8 cellular contexts compared by ENCODE assay signal in the genomic region with DNA sequence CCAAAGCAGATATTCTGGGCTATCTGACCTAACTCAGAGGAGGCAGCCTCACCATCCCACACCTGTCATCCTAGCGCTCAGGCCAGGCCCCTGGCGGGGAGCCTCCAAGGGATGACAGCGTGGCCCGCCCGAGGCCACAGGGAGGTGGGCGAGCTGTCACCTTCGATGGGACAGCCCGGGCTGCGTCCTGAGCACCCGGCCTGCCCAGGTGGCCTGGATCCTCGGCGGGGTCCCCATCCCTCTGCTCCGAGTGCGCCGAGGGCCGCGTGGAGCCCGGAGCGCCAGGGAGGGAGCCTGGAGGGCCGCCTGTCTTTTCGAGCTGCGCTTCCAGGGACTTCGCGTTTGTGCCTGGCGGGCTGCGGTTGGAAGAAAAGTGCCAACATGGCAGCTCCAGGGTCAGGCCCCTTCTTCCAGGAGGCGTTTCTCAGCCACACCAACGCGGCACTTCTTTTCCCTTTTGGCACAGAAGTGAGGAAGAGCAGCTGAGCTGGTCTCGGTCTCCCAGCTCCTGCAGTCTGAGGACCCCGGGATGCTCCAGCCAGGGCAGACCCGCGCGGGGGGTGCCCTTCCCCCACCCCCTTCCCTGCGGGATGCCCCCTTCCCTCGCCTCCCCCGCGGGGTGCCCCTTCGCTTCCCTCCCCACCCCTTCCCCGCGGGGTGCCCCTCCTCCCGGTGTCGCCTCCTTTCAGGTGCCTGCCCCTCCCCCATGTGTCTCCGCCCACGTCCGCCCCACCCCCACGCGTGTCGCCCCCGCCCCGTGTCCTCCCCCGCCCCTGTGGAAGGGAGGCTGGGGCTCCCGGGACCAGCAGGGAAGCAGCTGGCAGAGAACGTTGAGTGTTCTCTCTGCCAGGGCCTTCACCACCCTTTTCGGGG. TPM values are rescaled to one million over a fixed set of nuclear protein-coding genes. Genes with fewer than 3 reads are reported as not detected.
A peak's percentile ranks its signal among the peaks of the same experiment; 100 is the strongest.
DNase-seq lines count a peak whose midpoint lies in the region; ATAC-seq and TF ChIP-seq lines count a peak whose summit lies in the region.

No MANE protein-coding gene starts in this region.

- TF ChIP-seq POLR2A in esophagus muscularis mucosa (IDR thresholded peaks at IDR 0.05; ENCODE audit: low read depth): no peak

- intact Hi-C loops in esophagus muscularis mucosa (cut with DNase I): loop anchor here (5.0 kb wide), 1 partner anchor 44 kb away; the partner anchor contains the start of gene GJA3

- H3K36me3 Mint-ChIP-seq in naive thymus-derived CD8-positive, alpha-beta T cell: no peaks in the 10 kb centered on the region

- TF ChIP-seq CTCF in esophagus muscularis mucosa (IDR thresholded peaks at IDR 0.05): no peak

- H3K4me1 ChIP-seq in HUES48 (ENCODE audit: control insufficient read depth, insufficient read depth, low read length) (peaks cover 22% of the 10 kb centered on the region; the same call in 1 of the 2 replicates), esophagus muscularis mucosa (peaks cover 11 to 23% (median 17%) of the 10 kb centered on the region in 4 donors)

- H3K36me3 ChIP-seq in HUES48 (ENCODE audit: control insufficient read depth, insufficient read depth, low read length) (no peaks in the 10 kb centered on the region), esophagus muscularis mucosa (no peaks in the 10 kb centered on the region)

- H3K27me3 ChIP-seq in HUES48 (ENCODE audit: control insufficient read depth, insufficient read depth, low read length): no peaks in the 10 kb centered on the region; the same call in 1 of the 2 replicates
- H3K27me3 ChIP-seq in esophagus muscularis mucosa: no peaks in the 10 kb centered on the region

- no peak for TF ChIP-seq EP300 in esophagus muscularis mucosa (IDR thresholded peaks at IDR 0.05)

- peaks cover 0 to 4% (median 0%) of the 10 kb centered on the region in 5 donors for H3K27me3 Mint-ChIP-seq in naive thymus-derived CD8-positive, alpha-beta T cell

- H3K4me3 ChIP-seq in HUES48 (ENCODE audit: low read depth, low read length): peak overlapping the region; percentile 72
- H3K4me3 ChIP-seq in esophagus muscularis mucosa: peak overlapping the region; percentile 77 to 82 (median 79)

- POLR2A ChIA-PET in naive thymus-derived CD8-positive, alpha-beta T cell (lab: Charles Lee): interaction anchor here (0.6 to 3.4 kb wide), 7 partner anchors 9 to 357 kb away, joined by 3 to 30 read pairs (median 3); partner anchors contain the start of gene GJA3

- H3K27ac ChIP-seq in HUES48 (ENCODE audit: low read depth, low read length) (no peak overlapping the region), esophagus muscularis mucosa (replicated peaks in 1 of 4) (peak overlapping the region; percentile 91 to 95 (median 92))

- peaks cover 14 to 28% (median 16%) of the 10 kb centered on the region in 4 donors for H3K4me1 Mint-ChIP-seq in naive thymus-derived CD8-positive, alpha-beta T cell

- H3K9me3 Mint-ChIP-seq in naive thymus-derived CD8-positive, alpha-beta T cell: no peaks in the 10 kb centered on the region

- peak overlapping the region; percentile 67 to 97 (median 89) for H3K27ac Mint-ChIP-seq in naive thymus-derived CD8-positive, alpha-beta T cell

- H3K9me3 ChIP-seq in HUES48 (ENCODE audit: control insufficient read depth, insufficient read depth, low read length) (no peaks in the 10 kb centered on the region), esophagus muscularis mucosa (no peaks in the 10 kb centered on the region)

- DNase-seq in activated T-cell treated with anti-CD3 and anti-CD28 coated beads for 1 hour (ENCODE audit: low read depth) (peak; percentile 44), esophagus muscularis mucosa (ENCODE audit: extremely low spot score) (no peak), ureter (ENCODE audit: low spot score) (peak; percentile 76), MV-4-11 (lab: John Stamatoyannopoulos, UW) (no peak)
- DNase-seq in activated T-cell treated with anti-CD3 and anti-CD28 coated beads, Interleukin-2, amount 50 U/mL, for 1 hour: no peak
- peak; percentile 66 for DNase-seq in activated CD8-positive, alpha-beta memory T cell treated with anti-CD3 and anti-CD28 coated beads, Interleukin-2, amount 50 U/mL, for 48 hours
- DNase-seq in naive thymus-derived CD8-positive, alpha-beta T cell: peak in 7 of 10 donors; percentile 18 to 80 (median 28)

- H3K9ac ChIP-seq in HUES48 (ENCODE audit: low read depth, low read length): no peak overlapping the region

- under 1% methylated on average over 21 of the region's 55 CpGs for WGBS in esophagus muscularis mucosa

- peak overlapping the region; percentile 81 to 94 (median 90) for H3K4me3 Mint-ChIP-seq in naive thymus-derived CD8-positive, alpha-beta T cell

- ATAC-seq in naive thymus-derived CD8-positive, alpha-beta T cell: peak; percentile 1 to 44

RNA-seq across cellular contexts. Expression of gene GJA3, which starts 42.3 kb away (rescaled TPM):
- total RNA-seq in esophagus muscularis mucosa: not detected
- total RNA-seq in naive thymus-derived CD8-positive, alpha-beta T cell: 1 to 10 TPM; 1.6 to 1.7 TPM
- polyA plus RNA-seq in naive thymus-derived CD8-positive, alpha-beta T cell: under 1 TPM; 0.19 to 0.54 (median 0.47) TPM
- 0.13 TPM for total RNA-seq in ureter

Comparison
In these comparisons a context has a peak if more than half of its experiments do, and no peak if none do; other contexts are left out.
1. DNase-seq: peak in activated T-cell treated with anti-CD3 and anti-CD28 coated beads for 1 hour (single experiment), activated CD8-positive, alpha-beta memory T cell treated with anti-CD3 and anti-CD28 coated beads, Interleukin-2, amount 50 U/mL, for 48 hours (single experiment), naive thymus-derived CD8-positive, alpha-beta T cell (7 of 10) and ureter (single experiment); none in activated T-cell treated with anti-CD3 and anti-CD28 coated beads, Interleukin-2, amount 50 U/mL, for 1 hour (single experiment), esophagus muscularis mucosa (single experiment) and MV-4-11 (single experiment).